ENCODE assay signal across 8 cellular contexts in the genomic region with DNA sequence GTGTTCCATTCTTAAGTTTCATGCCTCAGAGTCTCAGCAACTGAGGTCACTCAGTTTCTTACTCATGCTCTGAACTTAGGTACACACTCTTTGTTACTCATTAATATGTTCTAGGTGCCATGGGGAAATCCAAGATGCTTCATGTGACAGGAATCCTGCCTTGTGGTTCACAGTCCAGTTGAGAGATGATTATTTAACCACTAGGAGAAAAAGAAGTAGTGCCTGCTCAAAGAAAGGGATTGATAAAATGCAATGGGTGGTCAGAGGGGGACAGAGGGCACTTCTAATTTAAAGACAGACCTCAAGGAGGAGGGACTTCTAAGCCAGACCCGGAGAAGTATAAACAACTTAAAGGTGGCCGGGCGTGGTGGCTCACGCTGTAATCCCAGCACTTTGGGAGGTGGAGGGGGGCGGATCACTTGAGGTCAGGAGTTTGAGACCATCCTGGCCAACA.
DNase-seq lines count a peak whose midpoint lies in the region; ATAC-seq and TF ChIP-seq lines count a peak whose summit lies in the region.

No MANE protein-coding gene starts in this region.

- H3K4me2 ChIP-seq in mesenchymal stem cell (ENCODE audit: low read length, poor library complexity, severe bottlenecking) = no peak overlapping the region

- WGBS in mesenchymal stem cell = 20% methylated on average over 4 of the region's 5 CpGs

- H2BK120ac ChIP-seq in mesenchymal stem cell (ENCODE audit: low read depth, low read length) = no peak overlapping the region

- H3K9ac ChIP-seq in mesenchymal stem cell (ENCODE audit: low read length) = peak overlapping the region; percentile 25

- no peak overlapping the region for H2BK12ac ChIP-seq in mesenchymal stem cell (ENCODE audit: low read length in 2 of 2)

- DNase-seq in RWPE2 (ENCODE audit: low spot score) = no peak
- DNase-seq in mesenchymal stem cell = peak; percentile 97
- no peak for DNase-seq in left ventricle myocardium inferior
- DNase-seq in NK-92 treated with Interleukin-12 subunit alpha and Interleukin-12 subunit beta, amount 100 ng/mL, for 24 hours (lab: John Stamatoyannopoulos, UW) = no peak
- no peak for DNase-seq in NCI-H2171 treated with DMSO at 0.1 percent for 48 hours (lab: John Stamatoyannopoulos, UW)
- no peak for DNase-seq in NCI-H146 treated with DMSO at 0.1 percent for 48 hours (lab: John Stamatoyannopoulos, UW; ENCODE audit: unreplicated experiment)

- H3K27ac ChIP-seq in RWPE2 (ENCODE audit: poor library complexity, severe bottlenecking) = peak overlapping the region; percentile 81
- peak overlapping the region; percentile 97 for H3K27ac ChIP-seq in mesenchymal stem cell (ENCODE audit: low read length, poor library complexity, severe bottlenecking)
- H3K27ac ChIP-seq in left ventricle myocardium inferior (replicated peaks) = no peak overlapping the region

- H2BK5ac ChIP-seq in mesenchymal stem cell (ENCODE audit: low read depth, low read length, poor library complexity, severe bottlenecking) = peak overlapping the region; percentile 96

- no peak overlapping the region for H3K4ac ChIP-seq in mesenchymal stem cell (ENCODE audit: low read depth in 1 of 2, low read length in 2 of 2)

- peaks cover 13% of the 10 kb centered on the region for H3K4me1 ChIP-seq in RWPE2 (ENCODE audit: insufficient read depth, poor library complexity, severe bottlenecking)
- peaks cover 3% of the 10 kb centered on the region for H3K4me1 ChIP-seq in mesenchymal stem cell (ENCODE audit: control insufficient read depth, insufficient read depth, low read depth, low read length)
- H3K4me1 ChIP-seq in left ventricle myocardium inferior = no peaks in the 10 kb centered on the region

- H3K9me3 ChIP-seq in RWPE2 (ENCODE audit: severe bottlenecking) = no peaks in the 10 kb centered on the region
- no peaks in the 10 kb centered on the region for H3K9me3 ChIP-seq in mesenchymal stem cell (ENCODE audit: control insufficient read depth, low read length)
- no peaks in the 10 kb centered on the region for H3K9me3 ChIP-seq in left ventricle myocardium inferior (replicated peaks)

- H4K8ac ChIP-seq in mesenchymal stem cell (ENCODE audit: low read length) = no peak overlapping the region

- intact Hi-C loops in left ventricle myocardium inferior (cut with micrococcal nuclease) = no loop called here

- H3K18ac ChIP-seq in mesenchymal stem cell (ENCODE audit: low read depth in 1 of 2, low read length in 2 of 2) = no peak overlapping the region

- H3K4me3 ChIP-seq in RWPE2 (ENCODE audit: severe bottlenecking) = no peak overlapping the region
- H3K4me3 ChIP-seq in mesenchymal stem cell (ENCODE audit: insufficient read depth in 1 of 2, low read depth in 1 of 2, low read length in 2 of 2) = no peak overlapping the region
- H3K4me3 ChIP-seq in left ventricle myocardium inferior = no peak overlapping the region

- TF ChIP-seq CTCF in RWPE2 (IDR thresholded peaks at IDR 0.05; ENCODE audit: poor library complexity, severe bottlenecking) (no peak), left ventricle myocardium inferior (IDR thresholded peaks at IDR 0.05; ENCODE audit: borderline replicate concordance) (no peak)

- no peak overlapping the region for H3K23ac ChIP-seq in mesenchymal stem cell (ENCODE audit: low read length in 2 of 2)

- peak overlapping the region; percentile 27 for H2AK5ac ChIP-seq in mesenchymal stem cell (ENCODE audit: low read length, severe bottlenecking)

- H2AFZ ChIP-seq in mesenchymal stem cell (ENCODE audit: low read depth, low read length) = no peak overlapping the region

- H4K91ac ChIP-seq in mesenchymal stem cell (ENCODE audit: low read length) = no peak overlapping the region

- H3K27me3 ChIP-seq in RWPE2 (ENCODE audit: insufficient read depth, poor library complexity, severe bottlenecking) (no peaks in the 10 kb centered on the region), mesenchymal stem cell (ENCODE audit: control insufficient read depth in 1 of 2, insufficient read depth in 1 of 2, low read length in 2 of 2) (no peaks in the 10 kb centered on the region), left ventricle myocardium inferior (ENCODE audit: low read depth) (no peaks in the 10 kb centered on the region)

- no peak overlapping the region for H3K14ac ChIP-seq in mesenchymal stem cell (ENCODE audit: low read length in 2 of 2)

- peaks cover 1% of the 10 kb centered on the region for H3K79me1 ChIP-seq in mesenchymal stem cell (replicated peaks; ENCODE audit: low read length, poor library complexity, severe bottlenecking)

- H3K36me3 ChIP-seq in RWPE2 (ENCODE audit: low read depth) (no peaks in the 10 kb centered on the region), mesenchymal stem cell (ENCODE audit: control insufficient read depth in 1 of 2, insufficient read depth in 2 of 2, low read depth in 1 of 2, low read length in 2 of 2) (no peaks in the 10 kb centered on the region), left ventricle myocardium inferior (no peaks in the 10 kb centered on the region)

- no peak overlapping the region for H2BK15ac ChIP-seq in mesenchymal stem cell (ENCODE audit: low read depth, poor library complexity, severe bottlenecking)

- ATAC-seq in GM18508 (IDR thresholded peaks at IDR 0.05; ENCODE audit: insufficient read depth, unreplicated experiment) (peak; percentile 86), HG02571 (IDR thresholded peaks at IDR 0.05; ENCODE audit: unreplicated experiment) (peak; percentile 53), RWPE2 (ENCODE audit: low read depth) (peak; percentile 97)
